ENCODE assay signal across 8 cellular contexts in genomic region chr15:68279218-68279533, GRCh38. TPM values are rescaled to one million over a fixed set of nuclear protein-coding genes. Genes with fewer than 3 reads are reported as not detected.
A peak's percentile ranks its signal among the peaks of the same experiment; 100 is the strongest.
DNase-seq lines count a peak whose midpoint lies in the region; ATAC-seq, FAIRE-seq and TF ChIP-seq lines count a peak whose summit lies in the region.

No MANE protein-coding gene starts in this region.

- H3K4me2 ChIP-seq in OCI-LY7 (ENCODE audit: low read length) (peak overlapping the region; percentile 95), endothelial cell of umbilical vein (ENCODE audit: insufficient read depth, low read length) (peak overlapping the region; percentile 86)

- intact Hi-C loops in OCI-LY7 (cut with micrococcal nuclease; ENCODE audit: unreplicated experiment) (loop anchor here (2.0 to 5.0 kb wide), 3 partner anchors 20 to 497 kb away; partner anchors contain the start of gene CLN6), endothelial cell of umbilical vein (cut with micrococcal nuclease) (no loop called here)

- H2AFZ ChIP-seq in OCI-LY7 (ENCODE audit: low read length) (no peak overlapping the region), endothelial cell of umbilical vein (ENCODE audit: low read depth, low read length) (no peak overlapping the region)

- no peak for DNase-seq in CD4-positive, CD25-positive, alpha-beta regulatory T cell
- no peak for DNase-seq in OCI-LY7 (ENCODE audit: low spot score)
- no peak for DNase-seq in endothelial cell of umbilical vein (ENCODE audit: low read depth, low spot score)
- DNase-seq in NK-92 treated with Interleukin-12 subunit alpha and Interleukin-12 subunit beta, amount 100 ng/mL, for 24 hours (lab: John Stamatoyannopoulos, UW): no peak
- no peak for DNase-seq in NCI-H524 (lab: John Stamatoyannopoulos, UW)

- peaks cover 7% of the 10 kb centered on the region for H3K36me3 Mint-ChIP-seq in CD4-positive, CD25-positive, alpha-beta regulatory T cell

- TF ChIP-seq CTCF in OCI-LY7 (conservative IDR thresholded peaks at IDR 0.05; ENCODE audit: low read length) (no peak), endothelial cell of umbilical vein (IDR thresholded peaks at IDR 0.05; ENCODE audit: extremely low read depth in 1 of 2, insufficient read depth in 1 of 2, low read depth in 1 of 2, low read length in 2 of 2) (no peak), neutrophil (IDR thresholded peaks at IDR 0.05) (no peak)

- H3K9me1 ChIP-seq in endothelial cell of umbilical vein (replicated peaks; ENCODE audit: control insufficient read depth, extremely low read depth, insufficient read depth, low read length): no peaks in the 10 kb centered on the region

- H3K27me3 ChIP-seq in CD4-positive, CD25-positive, alpha-beta regulatory T cell (ENCODE audit: control insufficient read depth, insufficient read depth, low read length): no peaks in the 10 kb centered on the region
- H3K27me3 ChIP-seq in endothelial cell of umbilical vein (ENCODE audit: control insufficient read depth in 2 of 2, insufficient read depth in 2 of 2, low read length in 2 of 2) (no peaks in the 10 kb centered on the region), neutrophil (no peaks in the 10 kb centered on the region)

- H3K27ac ChIP-seq in CD4-positive, CD25-positive, alpha-beta regulatory T cell (ENCODE audit: insufficient read depth, low read length, poor library complexity, severe bottlenecking): peak overlapping the region; percentile 93
- H3K27ac ChIP-seq in OCI-LY7 (ENCODE audit: low read depth, low read length, poor library complexity, severe bottlenecking) (peak overlapping the region; percentile 79), endothelial cell of umbilical vein (ENCODE audit: insufficient read depth, low read depth, low read length) (peak overlapping the region; percentile 59), neutrophil (peak overlapping the region; percentile 96)

- H3K9me3 ChIP-seq in CD4-positive, CD25-positive, alpha-beta regulatory T cell (ENCODE audit: control insufficient read depth in 2 of 2, low read length in 2 of 2): no peaks in the 10 kb centered on the region
- H3K9me3 ChIP-seq in OCI-LY7 (ENCODE audit: low read length) (peaks cover under 1% of the 10 kb centered on the region; the same call in 1 of the 2 replicates), endothelial cell of umbilical vein (replicated peaks; ENCODE audit: control insufficient read depth, insufficient read depth, low read length) (no peaks in the 10 kb centered on the region), neutrophil (no peaks in the 10 kb centered on the region)

- H3K9ac ChIP-seq in endothelial cell of umbilical vein (replicated peaks; ENCODE audit: extremely low read depth, insufficient read depth, low read length): peak overlapping the region; percentile 89

- dilution Hi-C loops in endothelial cell of umbilical vein (cut with MboI; ENCODE audit: extremely low pct_ligation_motif_present, low sequenced_read_pairs): no loop called here

- H3K9me2 ChIP-seq in OCI-LY7 (ENCODE audit: insufficient read depth, low read length): no peaks in the 10 kb centered on the region

- no peak for TF ChIP-seq POLR2A in endothelial cell of umbilical vein (IDR thresholded peaks at IDR 0.05; ENCODE audit: low read depth, low read length)

- no peaks in the 10 kb centered on the region for H3K36me3 ChIP-seq in CD4-positive, CD25-positive, alpha-beta regulatory T cell (ENCODE audit: control insufficient read depth, insufficient read depth, low read length)
- H3K36me3 ChIP-seq in OCI-LY7 (ENCODE audit: insufficient read depth, low read length): peaks cover 28% of the 10 kb centered on the region
- no peaks in the 10 kb centered on the region for H3K36me3 ChIP-seq in endothelial cell of umbilical vein (ENCODE audit: control insufficient read depth in 2 of 2, extremely low read depth in 1 of 2, insufficient read depth in 2 of 2, low read length in 2 of 2)
- H3K36me3 ChIP-seq in neutrophil: no peaks in the 10 kb centered on the region

- peak overlapping the region; percentile 94 to 98 (median 96) for H3K4me3 Mint-ChIP-seq in CD4-positive, CD25-positive, alpha-beta regulatory T cell

- CTCF ChIA-PET in OCI-LY7 (lab: Charles Lee; ENCODE audit: unreplicated experiment) (no interaction called here), endothelial cell of umbilical vein (lab: Charles Lee) (interaction anchor here (3.2 to 3.7 kb wide), 2 partner anchors 26 to 27 kb away, joined by 16 to 26 read pairs; no protein-coding TSS in a partner anchor)

- H3K27me3 Mint-ChIP-seq in CD4-positive, CD25-positive, alpha-beta regulatory T cell: no peaks in the 10 kb centered on the region

- H3K27ac Mint-ChIP-seq in CD4-positive, CD25-positive, alpha-beta regulatory T cell: peak overlapping the region; percentile 98

- no TSS peak for BruUV-seq in OCI-LY7 (replicated peaks; lab: Mats Ljungman, UMichigan)
- no TSS peak for BruUV-seq in endothelial cell of umbilical vein (replicated peaks; lab: Mats Ljungman, UMichigan)

- ATAC-seq in CD4-positive, CD25-positive, alpha-beta regulatory T cell (ENCODE audit: low read depth in 2 of 2): no peak
- ATAC-seq in GM18511 (IDR thresholded peaks at IDR 0.05; ENCODE audit: unreplicated experiment) (no peak), GM21619 (IDR thresholded peaks at IDR 0.05; ENCODE audit: unreplicated experiment) (no peak)

- peaks cover 28 to 64% (median 46%) of the 10 kb centered on the region in 4 donors for H3K4me1 Mint-ChIP-seq in CD4-positive, CD25-positive, alpha-beta regulatory T cell

- POLR2A ChIA-PET in OCI-LY7 (lab: Charles Lee): interaction anchor here (1.2 to 1.3 kb wide), 2 partner anchors 13 to 18 kb away, joined by 6 read pairs; no protein-coding TSS in a partner anchor
- POLR2A ChIA-PET in endothelial cell of umbilical vein (lab: Charles Lee): no interaction called here

- no peak for FAIRE-seq in endothelial cell of umbilical vein (lab: Jason Lieb, UNC)

- H3K9me3 Mint-ChIP-seq in CD4-positive, CD25-positive, alpha-beta regulatory T cell: no peaks in the 10 kb centered on the region

- H3K4me3 ChIP-seq in CD4-positive, CD25-positive, alpha-beta regulatory T cell (ENCODE audit: low read depth, low read length): peak overlapping the region; percentile 91
- peak overlapping the region; percentile 82 for H3K4me3 ChIP-seq in OCI-LY7 (ENCODE audit: low read depth, low read length, poor library complexity, severe bottlenecking)
- H3K4me3 ChIP-seq in endothelial cell of umbilical vein (replicated peaks in 1 of 3; ENCODE audit: insufficient read depth in 1 of 3, low read depth in 1 of 3, low read length in 3 of 3): peak overlapping the region; percentile 36 to 85 (median 68)
- H3K4me3 ChIP-seq in neutrophil (ENCODE audit: low read depth in 1 of 2, low read length in 1 of 2): peak overlapping the region; percentile 81 to 93

- H3K4me1 ChIP-seq in CD4-positive, CD25-positive, alpha-beta regulatory T cell (ENCODE audit: control insufficient read depth, insufficient read depth, low read length, poor library complexity, severe bottlenecking): peaks cover 45% of the 10 kb centered on the region
- H3K4me1 ChIP-seq in OCI-LY7 (ENCODE audit: insufficient read depth, low read length, poor library complexity, severe bottlenecking): peaks cover 33% of the 10 kb centered on the region
- peaks cover 34% of the 10 kb centered on the region for H3K4me1 ChIP-seq in endothelial cell of umbilical vein (ENCODE audit: control insufficient read depth, extremely low read depth, insufficient read depth, low read length)
- peaks cover 50 to 62% of the 10 kb centered on the region in 2 experiments for H3K4me1 ChIP-seq in neutrophil (ENCODE audit: control insufficient read depth in 1 of 2, insufficient read depth in 1 of 2, low read depth in 1 of 2, low read length in 1 of 2)

- peaks cover 58% of the 10 kb centered on the region for H3K79me2 ChIP-seq in OCI-LY7 (ENCODE audit: insufficient read depth, low read depth, low read length)
- peaks cover 58% of the 10 kb centered on the region for H3K79me2 ChIP-seq in endothelial cell of umbilical vein (ENCODE audit: control insufficient read depth, insufficient read depth, low read length)

- H4K20me1 ChIP-seq in OCI-LY7 (ENCODE audit: insufficient read depth, low read length) (peaks cover 30% of the 10 kb centered on the region), endothelial cell of umbilical vein (replicated peaks; ENCODE audit: control insufficient read depth, extremely low read depth, insufficient read depth, low read length) (peaks cover 4% of the 10 kb centered on the region)

TF ChIP-seq in endothelial cell of umbilical vein, 7 proteins besides CTCF, POLR2A, EP300 and RAD21 (continues in another document):
- TF ChIP-seq POLR2AphosphoS5 (IDR thresholded peaks at IDR 0.05; ENCODE audit: insufficient read depth, low read depth, low read length): no peak
- TF ChIP-seq, protein P1, sequence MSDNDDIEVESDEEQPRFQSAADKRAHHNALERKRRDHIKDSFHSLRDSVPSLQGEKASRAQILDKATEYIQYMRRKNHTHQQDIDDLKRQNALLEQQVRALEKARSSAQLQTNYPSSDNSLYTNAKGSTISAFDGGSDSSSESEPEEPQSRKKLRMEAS (IDR thresholded peaks at IDR 0.05; ENCODE audit: insufficient read depth, insufficient read length): no peak

RNA-seq across cellular contexts. Expression of gene FEM1B, which starts 1.6 kb away (rescaled TPM):
- 55.2 TPM for total RNA-seq in CD4-positive, CD25-positive, alpha-beta regulatory T cell
- 10 to 100 TPM; 15.7 to 27.1 (median 16.9) TPM for polyA plus RNA-seq in CD4-positive, CD25-positive, alpha-beta regulatory T cell
- total RNA-seq in OCI-LY7 (2014; rRNA removed; shearing (Covaris generic)): 35.5 and 37.1 TPM in 2 replicates
- 37.3 and 50.8 TPM in 2 replicates for total RNA-seq in OCI-LY7 (2022)
- total RNA-seq in endothelial cell of umbilical vein: 33.2 TPM in 2 replicates
- polyA plus RNA-seq in endothelial cell of umbilical vein: 11.1 and 16.3 TPM in 2 replicates
- polyA plus RNA-seq in endothelial cell of umbilical vein (2011; cell fraction: cytosol; rRNA removed): 10.0 and 15.6 TPM in 2 replicates
- polyA plus RNA-seq in endothelial cell of umbilical vein (2011; cell fraction: nucleus; rRNA removed): 13.9 and 17.7 TPM in 2 replicates
- polyA plus RNA-seq in endothelial cell of umbilical vein (2012): 12.7 and 17.6 TPM in 2 replicates
- 133 and 162 TPM in 2 replicates for polyA minus RNA-seq in endothelial cell of umbilical vein
- 122 TPM for polyA minus RNA-seq in endothelial cell of umbilical vein (2011; cell fraction: cytosol; rRNA and poly(A)+ RNA removed)
- 47.7 and 81.6 TPM in 2 replicates for polyA minus RNA-seq in endothelial cell of umbilical vein (2011; cell fraction: nucleus; rRNA and poly(A)+ RNA removed)

RNA-seq across cellular contexts. Expression of gene CLN6, which starts 49.6 kb away (rescaled TPM):
- total RNA-seq in CD4-positive, CD25-positive, alpha-beta regulatory T cell: 14.2 TPM
- 1 to 10 TPM; 1.4 to 1.9 (median 1.5) TPM for polyA plus RNA-seq in CD4-positive, CD25-positive, alpha-beta regulatory T cell
- total RNA-seq in OCI-LY7 (2014; rRNA removed; shearing (Covaris generic)): 50.3 and 60.2 TPM in 2 replicates
- total RNA-seq in OCI-LY7 (2022): 101 and 117 TPM in 2 replicates
- total RNA-seq in endothelial cell of umbilical vein: 48.0 and 53.9 TPM in 2 replicates
- 75.5 and 83.7 TPM in 2 replicates for polyA plus RNA-seq in endothelial cell of umbilical vein
- polyA plus RNA-seq in endothelial cell of umbilical vein (2011; cell fraction: cytosol; rRNA removed): 44.4 and 47.8 TPM in 2 replicates
- polyA plus RNA-seq in endothelial cell of umbilical vein (2011; cell fraction: nucleus; rRNA removed): 52.7 and 54.8 TPM in 2 replicates
- polyA plus RNA-seq in endothelial cell of umbilical vein (2012): 20.7 and 27.0 TPM in 2 replicates
- polyA minus RNA-seq in endothelial cell of umbilical vein: 125 and 145 TPM in 2 replicates
- 63.2 TPM for polyA minus RNA-seq in endothelial cell of umbilical vein (2011; cell fraction: cytosol; rRNA and poly(A)+ RNA removed)
- polyA minus RNA-seq in endothelial cell of umbilical vein (2011; cell fraction: nucleus; rRNA and poly(A)+ RNA removed): 42.2 and 50.8 TPM in 2 replicates
